19 cellular contexts compared by ENCODE assay signal in genomic region chr12:14573118-14573517, GRCh38. TPM values are rescaled to one million over a fixed set of nuclear protein-coding genes. Genes with fewer than 3 reads are reported as not detected.
DNase-seq lines count a peak whose midpoint lies in the region; ATAC-seq and TF ChIP-seq lines count a peak whose summit lies in the region.
"Had no signal": no experiment of that assay in that cellular context is flagged by ENCODE, and none has a peak within 500 bp of the region (broad histone marks: within the 10 kb centered on the region; RNA-seq: fewer than 3 reads in every experiment).

No MANE protein-coding gene starts in this region.

- H3K79me2 ChIP-seq in OCI-LY7 (ENCODE audit: insufficient read depth, low read depth, low read length) = no peaks in the 10 kb centered on the region

- H3K27me3 ChIP-seq in heart right ventricle = no peaks in the 10 kb centered on the region
- H3K27me3 ChIP-seq: BE2C; BLaER1 treated with 17β-estradiol and CSF1 and Interleukin-3, amounts not matched to agents 10 nM and 100 nM had no signal

- no peak overlapping the region for H3K27ac ChIP-seq in heart right ventricle
- H3K27ac ChIP-seq in OCI-LY7 (ENCODE audit: low read depth, low read length, poor library complexity, severe bottlenecking) = no peak overlapping the region
- H3K27ac ChIP-seq: A549; BLaER1 treated with 17β-estradiol and CSF1 and Interleukin-3, amounts not matched to agents 10 nM and 100 nM; GM23248 had no signal

- intact Hi-C loops in Right ventricle myocardium inferior (cut with DNase I) (no loop called here), cardiac septum (cut with DNase I) (no loop called here), heart right ventricle (cut with DNase I) (no loop called here), left cardiac atrium (cut with DNase I) (no loop called here), OCI-LY7 (cut with micrococcal nuclease; ENCODE audit: unreplicated experiment) (no loop called here)

- H3K36me3 ChIP-seq in heart right ventricle (no peaks in the 10 kb centered on the region), OCI-LY7 (ENCODE audit: insufficient read depth, low read length) (no peaks in the 10 kb centered on the region)
- H3K36me3 ChIP-seq: BE2C; BLaER1 treated with 17β-estradiol and CSF1 and Interleukin-3, amounts not matched to agents 10 nM and 100 nM had no signal

- WGBS in heart right ventricle, 2 donors = 45 to 54% methylated on average over 5 of the region's 5 CpGs

- no peak overlapping the region for H3K4me2 ChIP-seq in OCI-LY7 (ENCODE audit: low read length)
- H3K4me2 ChIP-seq: A549; BLaER1 treated with 17β-estradiol and CSF1 and Interleukin-3, amounts not matched to agents 10 nM and 100 nM had no signal

- H3K9me3 ChIP-seq in heart right ventricle = no peaks in the 10 kb centered on the region
- no peaks in the 10 kb centered on the region for H3K9me3 ChIP-seq in OCI-LY7 (ENCODE audit: low read length)
- H3K9me3 ChIP-seq: A549, BE2C had no signal

- no peaks in the 10 kb centered on the region for H4K20me1 ChIP-seq in OCI-LY7 (ENCODE audit: insufficient read depth, low read length)
- H4K20me1 ChIP-seq: BLaER1 treated with 17β-estradiol and CSF1 and Interleukin-3, amounts not matched to agents 10 nM and 100 nM had no signal

- H2AFZ ChIP-seq in OCI-LY7 (ENCODE audit: low read length) = 0 out of 2 replicates have a peak overlapping the region, but pooled peaks have one; percentile 27
- H2AFZ ChIP-seq: GM23248 had no signal

- POLR2A ChIA-PET in OCI-LY7 (lab: Charles Lee) = interaction anchor here (0.6 to 1.9 kb wide), 3 partner anchors 11 to 46 kb away, joined by 3 to 10 read pairs (median 4); no protein-coding TSS in a partner anchor

- H3K9me2 ChIP-seq in OCI-LY7 (ENCODE audit: insufficient read depth, low read length) = no peaks in the 10 kb centered on the region

- H3K4me3 ChIP-seq in heart right ventricle = no peak overlapping the region
- H3K4me3 ChIP-seq in OCI-LY7 (ENCODE audit: low read depth, low read length, poor library complexity, severe bottlenecking) = no peak overlapping the region
- H3K4me3 ChIP-seq: A549; BLaER1 treated with 17β-estradiol and CSF1 and Interleukin-3, amounts not matched to agents 10 nM and 100 nM; GM23248 had no signal

- H3K4me1 ChIP-seq in heart right ventricle (peaks cover 0 to 37% (median 10%) of the 10 kb centered on the region in 9 donors), OCI-LY7 (ENCODE audit: insufficient read depth, low read length, poor library complexity, severe bottlenecking) (peaks cover 42% of the 10 kb centered on the region)
- H3K4me1 ChIP-seq: A549, BE2C had no signal

- CTCF ChIA-PET in OCI-LY7 (lab: Charles Lee; ENCODE audit: unreplicated experiment) = interaction anchor here (1.0 kb wide), 1 partner anchor 56 kb away, joined by 3 read pairs; no protein-coding TSS in a partner anchor

- no TSS peak for BruUV-seq in OCI-LY7 (replicated peaks; lab: Mats Ljungman, UMichigan)

- TF ChIP-seq CTCF in heart right ventricle (IDR thresholded peaks at IDR 0.05) (no peak), OCI-LY7 (conservative IDR thresholded peaks at IDR 0.05; ENCODE audit: low read length) (no peak)

- ATAC-seq in Right ventricle myocardium inferior (peak; percentile 42), heart right ventricle (peak in 5 of 8 donors; percentile 42 to 77 (median 63)), left cardiac atrium (no peak), GM19351 (IDR thresholded peaks at IDR 0.05; ENCODE audit: unreplicated experiment) (no peak)
- ATAC-seq: A549 had no signal

- no peak for DNase-seq in Right ventricle myocardium inferior (ENCODE audit: missing footprints)
- DNase-seq in cardiac septum (ENCODE audit: low spot score) = no peak
- DNase-seq in heart right ventricle = peak in 1 of 2 donors; percentile 20
- no peak for DNase-seq in left cardiac atrium
- no peak for DNase-seq in OCI-LY7 (ENCODE audit: low spot score)
- DNase-seq in NCI-H1930 (lab: John Stamatoyannopoulos, UW) = no peak
- DNase-seq: 8988T; ACHN; BE2C; CD4-positive, alpha-beta T cell; CD8-positive, alpha-beta memory T cell; DMS 273 treated with DMSO at 0.1 percent for 48 hours; DND-41; GM23248; H7; HCEC 1CT had no signal

RNA-seq across cellular contexts. Expression of gene PLBD1, which starts 5.4 kb away (rescaled TPM):
- 24.4 TPM for total RNA-seq in Right ventricle myocardium inferior
- 33.8 TPM for total RNA-seq in cardiac septum
- 10 to 100 TPM; 19.4 to 45.1 (median 30.1) TPM for total RNA-seq in heart right ventricle
- polyA plus RNA-seq in heart right ventricle = 10 to 100 TPM in 1 of 2 donors, 1 to 10 TPM in 1; 6.4 to 10.9 TPM
- total RNA-seq in left cardiac atrium = 10 to 100 TPM; 22.0 to 30.9 TPM
- total RNA-seq in OCI-LY7 (2014; rRNA removed; shearing (Covaris generic)) = 0.46 and 0.54 TPM in 2 replicates
- total RNA-seq in OCI-LY7 (2022) = 0.61 TPM in 1 of 2 replicates, not detected in the other
- polyA plus RNA-seq: CD8-positive, alpha-beta memory T cell had no signal

Comparison
In these comparisons a context has a peak if more than half of its experiments do, and no peak if none do; other contexts are left out.
1. ATAC-seq: peak in Right ventricle myocardium inferior (single experiment) and heart right ventricle (5 of 8); none in left cardiac atrium (0 of 2) and GM19351 (single experiment).
2. RNA of gene PLBD1, which starts 5.4 kb away (total RNA-seq): 33.8 TPM in cardiac septum (single experiment), 19.4 to 45.1 TPM in heart right ventricle, 22.0 to 30.9 TPM in left cardiac atrium and 24.4 TPM in Right ventricle myocardium inferior (single experiment); 0.46 to 0.61 TPM in OCI-LY7; every median in the first group is over 10 times any median in the second.